Comparison of ENCODE assay signal across 25 cellular contexts in genomic region chr1:47208374-47208850, GRCh38. TPM values are rescaled to one million over a fixed set of nuclear protein-coding genes. Genes with fewer than 3 reads are reported as not detected.
DNase-seq lines count a peak whose midpoint lies in the region; ATAC-seq and TF ChIP-seq lines count a peak whose summit lies in the region.
"Had no signal": no experiment of that assay in that cellular context is flagged by ENCODE, and none has a peak within 500 bp of the region (broad histone marks: within the 10 kb centered on the region; RNA-seq: fewer than 3 reads in every experiment).

No MANE protein-coding gene starts in this region.

- no peak overlapping the region for H2BK12ac ChIP-seq in H9 (ENCODE audit: insufficient read length, low read depth, low read length)

- no peak overlapping the region for H4K5ac ChIP-seq in H9 (ENCODE audit: insufficient read length, low read depth, low read length)

- H3K14ac ChIP-seq in H9 (ENCODE audit: insufficient read depth, low read length), result no peak overlapping the region

- peak overlapping the region; percentile 11 for H3K4me2 ChIP-seq in H9 (ENCODE audit: insufficient read depth, insufficient read length, low read length)

- H2BK20ac ChIP-seq in H9 (ENCODE audit: low read depth, low read length, poor library complexity, severe bottlenecking), result no peak overlapping the region

- H3K56ac ChIP-seq in H9 (ENCODE audit: insufficient read length, low read depth, low read length), result no peak overlapping the region

- peaks cover 6 to 7% of the 10 kb centered on the region in 2 experiments; a peak in 4 of 5 replicates for H3K9me3 Mint-ChIP-seq in H9
- H3K9me3 Mint-ChIP-seq: activated naive CD8-positive, alpha-beta T cell treated with anti-CD3 and anti-CD28 coated beads, Interleukin-2, amount 10 ng/mL, durations not matched to agents 7 days and 5 days; activated T-helper 2 cell treated with anti-CD3 and anti-CD28 coated beads, Interferon-gamma antibody, Interleukin-2, Interleukin-4, amounts not matched to agents 10 μg/mL and 5 μg/mL and 100 μg/mL, durations not matched to agents 14 hours and 24 hours and 36 hours; natural killer cell treated with Interleukin-12 subunit alpha and Interleukin-12 subunit beta and Interleukin-15 and Interleukin-18, amount 100 ng/mL, for 72 hours had no signal

- no peak overlapping the region for H2BK15ac ChIP-seq in H9 (ENCODE audit: low read depth, low read length)

- no peak overlapping the region for H3K9ac ChIP-seq in H9 (ENCODE audit: extremely low read depth, insufficient read length, low read length)
- H3K9ac ChIP-seq: parathyroid adenoma had no signal

- no CpG with 5 or more reads among the region's 11 CpGs for WGBS in H9 (ENCODE audit: extremely low coverage, insufficient read length, low lambda C conversion rate)

- no peak for TF ChIP-seq CTCF in H9 (conservative IDR thresholded peaks at IDR 0.05)
- no peak for TF ChIP-seq CTCF in GM10266 (IDR thresholded peaks at IDR 0.05; ENCODE audit: control insufficient read depth, insufficient read depth, low read depth, missing control alignments)

- H3K79me1 ChIP-seq in H9 (ENCODE audit: insufficient read depth, low read depth, low read length, poor library complexity, severe bottlenecking), result no peaks in the 10 kb centered on the region

- no peak overlapping the region for H4K91ac ChIP-seq in H9 (ENCODE audit: insufficient read length, low read depth, low read length)

- no peak overlapping the region for H2AFZ ChIP-seq in H9 (ENCODE audit: low read length)
- H2AFZ ChIP-seq: parathyroid adenoma had no signal

- no peak overlapping the region for H2AK5ac ChIP-seq in H9 (ENCODE audit: insufficient read length, low read length)

- H3K27ac Mint-ChIP-seq in H9 (no peak overlapping the region), T-helper 17 cell (peak overlapping the region; percentile 39)
- H3K27ac Mint-ChIP-seq: activated naive CD8-positive, alpha-beta T cell treated with anti-CD3 and anti-CD28 coated beads, Interleukin-2, amount 10 ng/mL, durations not matched to agents 7 days and 5 days; activated T-helper 2 cell treated with anti-CD3 and anti-CD28 coated beads, Interferon-gamma antibody, Interleukin-2, Interleukin-4, amounts not matched to agents 10 μg/mL and 5 μg/mL and 100 μg/mL, durations not matched to agents 14 hours and 24 hours and 36 hours; natural killer cell treated with Interleukin-12 subunit alpha and Interleukin-12 subunit beta and Interleukin-15 and Interleukin-18, amount 100 ng/mL, for 72 hours had no signal

- H3K4me1 ChIP-seq in H9 (ENCODE audit: insufficient read depth, low read length), result peaks cover 2% of the 10 kb centered on the region; the same call in 1 of the 2 replicates
- H3K4me1 ChIP-seq: parathyroid adenoma, vagina had no signal

- H3K23me2 ChIP-seq in H9 (ENCODE audit: insufficient read length, low read depth, low read length, poor library complexity, severe bottlenecking), result no peaks in the 10 kb centered on the region

- H3K36me3 Mint-ChIP-seq in H9 (ENCODE audit: insufficient read depth in 1 of 3, low read depth in 3 of 3) (no peaks in the 10 kb centered on the region; a peak in 1 of 7 replicates), T-helper 17 cell (ENCODE audit: low read depth) (peaks cover 2% of the 10 kb centered on the region)
- H3K36me3 Mint-ChIP-seq: activated naive CD8-positive, alpha-beta T cell treated with anti-CD3 and anti-CD28 coated beads, Interleukin-2, amount 10 ng/mL, durations not matched to agents 7 days and 5 days; CD4-positive, CD25-positive, alpha-beta regulatory T cell; natural killer cell treated with Interleukin-12 subunit alpha and Interleukin-12 subunit beta and Interleukin-15 and Interleukin-18, amount 100 ng/mL, for 72 hours had no signal

- H3K27me3 Mint-ChIP-seq in H9 (ENCODE audit: low read depth), result peaks cover 73% of the 10 kb centered on the region
- peaks cover 63% of the 10 kb centered on the region for H3K27me3 Mint-ChIP-seq in T-helper 17 cell

- H3K9me3 ChIP-seq in H9 (ENCODE audit: control insufficient read depth, low read depth, low read length), result no peaks in the 10 kb centered on the region
- no peaks in the 10 kb centered on the region for H3K9me3 ChIP-seq in T-helper 17 cell (ENCODE audit: control insufficient read depth, low read length, poor library complexity, severe bottlenecking)
- H3K9me3 ChIP-seq: left lung, MG63, vagina had no signal

- H3K27me3 ChIP-seq in H9 (ENCODE audit: insufficient read depth, low read length), result no peaks in the 10 kb centered on the region; the same call in 1 of the 2 replicates
- H3K27me3 ChIP-seq: MG63, vagina had no signal

- H3K4me3 Mint-ChIP-seq in H9 (peak overlapping the region; percentile 41 to 70), T-helper 17 cell (no peak overlapping the region)
- H3K4me3 Mint-ChIP-seq: activated naive CD8-positive, alpha-beta T cell treated with anti-CD3 and anti-CD28 coated beads, Interleukin-2, amount 10 ng/mL, durations not matched to agents 7 days and 5 days; CD4-positive, CD25-positive, alpha-beta regulatory T cell; natural killer cell treated with Interleukin-12 subunit alpha and Interleukin-12 subunit beta and Interleukin-15 and Interleukin-18, amount 100 ng/mL, for 72 hours had no signal

- H2BK120ac ChIP-seq in H9 (ENCODE audit: low read depth, low read length, poor library complexity, severe bottlenecking), result no peak overlapping the region

- no peak overlapping the region for H3K18ac ChIP-seq in H9 (ENCODE audit: insufficient read length, low read depth, low read length)

- ATAC-seq in T-helper 17 cell, result no peak
- no peak for ATAC-seq in SK-N-SH treated with all-trans-retinoic acid at 6 μM for 48 hours
- ATAC-seq: esophagus mucosa, left lung had no signal

- H3K79me2 ChIP-seq in H9 (ENCODE audit: insufficient read depth, low read length), result no peaks in the 10 kb centered on the region
- H3K79me2 ChIP-seq: parathyroid adenoma had no signal

- H3K23ac ChIP-seq in H9 (ENCODE audit: insufficient read length, low read depth, low read length), result no peak overlapping the region

- no peak overlapping the region for H2BK5ac ChIP-seq in H9 (ENCODE audit: insufficient read length, low read length)

- H3K27ac ChIP-seq in H9 (ENCODE audit: insufficient read length, low read depth, low read length), result no peak overlapping the region
- H3K27ac ChIP-seq: left lung, parathyroid adenoma, RWPE1, SK-N-MC, vagina, WERI-Rb-1 had no signal

- no peak overlapping the region for H3T11ph ChIP-seq in H9 (ENCODE audit: low read length)

- H3K4ac ChIP-seq in H9 (ENCODE audit: low read depth, low read length), result no peak overlapping the region

- peak overlapping the region; percentile 4 for H3K4me3 ChIP-seq in iPS-11a (ENCODE audit: low read depth, low read length)
- H3K4me3 ChIP-seq: left lung, MG63, SK-N-MC, vagina had no signal

- DNase-seq in H9 (peak; percentile 89), T-helper 17 cell (no peak), retina (peak; percentile 35), GM10266 (ENCODE audit: extremely low spot score) (no peak), GOT3 (lab: John Stamatoyannopoulos, UW) (no peak)
- DNase-seq: activated CD8-positive, alpha-beta memory T cell treated with anti-CD3 and anti-CD28 coated beads, Interleukin-2, amount 50 U/mL, for 4 hours; activated naive CD8-positive, alpha-beta T cell treated with anti-CD3 and anti-CD28 coated beads, Interleukin-2, amount 10 ng/mL, durations not matched to agents 7 days and 5 days; CD4-positive, CD25-positive, alpha-beta regulatory T cell; effector CD8-positive, alpha-beta T cell; left lung; MG63; NCI-H1436; NCI-H524; WERI-Rb-1 had no signal

- no peak overlapping the region for H4K8ac ChIP-seq in H9 (replicated peaks; ENCODE audit: insufficient read length, low read depth, low read length)

- peaks cover 33 to 35% of the 10 kb centered on the region in 2 experiments for H3K4me1 Mint-ChIP-seq in H9
- peaks cover 12% of the 10 kb centered on the region for H3K4me1 Mint-ChIP-seq in T-helper 17 cell

- no peaks in the 10 kb centered on the region for H4K20me1 ChIP-seq in H9 (ENCODE audit: control insufficient read depth, insufficient read depth, insufficient read length)

TF ChIP-seq in SK-N-SH treated with all-trans-retinoic acid at 6 μM for 48 hours, 23 proteins besides CTCF, POLR2A, EP300 and RAD21 (continues in another document):
- no peak for TF ChIP-seq GLIS3 (CRISPR knock-in tag; IDR thresholded peaks at IDR 0.05)
- no peak for TF ChIP-seq PPARA (CRISPR knock-in tag; IDR thresholded peaks at IDR 0.05; ENCODE audit: borderline replicate concordance)
- no peak for TF ChIP-seq ISL1 (CRISPR knock-in tag; IDR thresholded peaks at IDR 0.05)
- TF ChIP-seq CSRNP3 (CRISPR knock-in tag; IDR thresholded peaks at IDR 0.05), result no peak
- no peak for TF ChIP-seq SNAI2 (CRISPR knock-in tag; IDR thresholded peaks at IDR 0.05)
- no peak for TF ChIP-seq BACH2 (CRISPR knock-in tag; IDR thresholded peaks at IDR 0.05; ENCODE audit: borderline replicate concordance)
- TF ChIP-seq TOX (CRISPR knock-in tag; IDR thresholded peaks at IDR 0.05; ENCODE audit: borderline replicate concordance), result no peak
- TF ChIP-seq CSDC2 (CRISPR knock-in tag; IDR thresholded peaks at IDR 0.05), result no peak

RNA-seq across cellular contexts. Expression of gene PDZK1IP1, which starts 18.6 kb away (rescaled TPM):
- total RNA-seq in H9 (2021) (not detected in 2 replicates), T-helper 17 cell (10 to 100 TPM in 1 of 2 donors, not detected in 1; 30.6 TPM)
- total RNA-seq: activated naive CD8-positive, alpha-beta T cell treated with anti-CD3 and anti-CD28 coated beads, Interleukin-2, amount 10 ng/mL, durations not matched to agents 7 days and 5 days; activated T-helper 2 cell treated with anti-CD3 and anti-CD28 coated beads, Interferon-gamma antibody, Interleukin-2, Interleukin-4, amounts not matched to agents 10 μg/mL and 5 μg/mL and 100 μg/mL, durations not matched to agents 14 hours and 24 hours and 36 hours; chondrocyte; natural killer cell treated with Interleukin-12 subunit alpha and Interleukin-12 subunit beta and Interleukin-15 and Interleukin-18, amount 100 ng/mL, for 72 hours; T-helper 2 cell treated with Interferon-gamma antibody and Interleukin-4, amounts not matched to agents 100 ng/mL and 5 ng/mL, for 36 hours had no signal

RNA-seq across cellular contexts. Expression of gene TAL1, which starts 23.6 kb away (rescaled TPM):
- total RNA-seq in H9 (2021), result 0.04 TPM in 1 of 2 replicates, not detected in the other
- 10 to 100 TPM in 1 of 2 donors, 1 to 10 TPM in 1; 1.3 to 44.2 TPM for total RNA-seq in T-helper 17 cell
- total RNA-seq: activated naive CD8-positive, alpha-beta T cell treated with anti-CD3 and anti-CD28 coated beads, Interleukin-2, amount 10 ng/mL, durations not matched to agents 7 days and 5 days; activated T-helper 2 cell treated with anti-CD3 and anti-CD28 coated beads, Interferon-gamma antibody, Interleukin-2, Interleukin-4, amounts not matched to agents 10 μg/mL and 5 μg/mL and 100 μg/mL, durations not matched to agents 14 hours and 24 hours and 36 hours; T-helper 2 cell treated with Interferon-gamma antibody and Interleukin-4, amounts not matched to agents 100 ng/mL and 5 ng/mL, for 36 hours had no signal

Comparison
In these comparisons a context has a peak if more than half of its experiments do, and no peak if none do; other contexts are left out.
1. DNase-seq: peak in H9 (single experiment) and retina (single experiment); none in T-helper 17 cell (0 of 3), GM10266 (single experiment) and GOT3 (single experiment).